ENCODE assay signal across 2 cellular contexts in genomic region chr1:161089251-161089924, GRCh38.
TF ChIP-seq lines count a peak whose summit lies in the region.

NECTIN4 (minus strand) TSS chr1:161089558; CDS start chr1:161089296, 262 bp downstream.

TF ChIP-seq in A549, 52 proteins besides CTCF, POLR2A, EP300 and RAD21:
- no peak for TF ChIP-seq JUN (IDR thresholded peaks at IDR 0.05)
- no peak for TF ChIP-seq TP53 (CRISPR knock-in tag; IDR thresholded peaks at IDR 0.05)
- no peak for TF ChIP-seq BHLHE40 (IDR thresholded peaks at IDR 0.05; ENCODE audit: low read depth, low read length)
- no peak for TF ChIP-seq KDM5A (IDR thresholded peaks at IDR 0.05)
- TF ChIP-seq HOXB5 (CRISPR knock-in tag; IDR thresholded peaks at IDR 0.05) = no peak
- no peak for TF ChIP-seq POLR2AphosphoS2 (conservative IDR thresholded peaks at IDR 0.05; ENCODE audit: low read length)
- TF ChIP-seq ZC3H11A (IDR thresholded peaks at IDR 0.05) = no peak
- no peak for TF ChIP-seq BCL3 (IDR thresholded peaks at IDR 0.05)
- no peak for TF ChIP-seq MAZ (IDR thresholded peaks at IDR 0.05; ENCODE audit: borderline replicate concordance, low read depth, low read length)
- TF ChIP-seq EHF (CRISPR knock-in tag; IDR thresholded peaks at IDR 0.05) = no peak
- TF ChIP-seq JUNB (IDR thresholded peaks at IDR 0.05) = no peak
- no peak for TF ChIP-seq NFE2L2 (conservative IDR thresholded peaks at IDR 0.05; ENCODE audit: low read length)
- TF ChIP-seq FOSL2 (IDR thresholded peaks at IDR 0.05) = no peak
- TF ChIP-seq FOSL2 (CRISPR knock-in tag; IDR thresholded peaks at IDR 0.05) = no peak
- no peak for TF ChIP-seq SMC3 (IDR thresholded peaks at IDR 0.05)
- no peak for TF ChIP-seq HOXA7 (CRISPR knock-in tag; IDR thresholded peaks at IDR 0.05)
- no peak for TF ChIP-seq REST (IDR thresholded peaks at IDR 0.05)
- no peak for TF ChIP-seq CEBPB (IDR thresholded peaks at IDR 0.05)
- no peak for TF ChIP-seq ZFP36 (IDR thresholded peaks at IDR 0.05; ENCODE audit: borderline replicate concordance, partially characterized antibody)
- no peak for TF ChIP-seq RARB (CRISPR knock-in tag; IDR thresholded peaks at IDR 0.05)
- TF ChIP-seq MYC (IDR thresholded peaks at IDR 0.05; ENCODE audit: borderline replicate concordance, low read length) = no peak
TF ChIP-seq in A549: peak in this region for 0.

TF ChIP-seq in H1, 55 proteins besides CTCF, POLR2A, EP300 and RAD21:
- TF ChIP-seq RXRA (IDR thresholded peaks at IDR 0.05; ENCODE audit: insufficient read depth, low read depth, low read length) (no peak), E2F6 (IDR thresholded peaks at IDR 0.05) (peak; percentile 18; the same call in 1 of the 2 replicates), MAX (IDR thresholded peaks at IDR 0.05) (0 out of 2 replicates have a peak, but pooled peaks have one; percentile 32), POU5F1 (IDR thresholded peaks at IDR 0.05; ENCODE audit: low read depth, low read length) (no peak), GABPA (IDR thresholded peaks at IDR 0.05; ENCODE audit: borderline replicate concordance, insufficient read depth, low read length) (no peak), ATF2 (IDR thresholded peaks at IDR 0.05; ENCODE audit: low read length) (no peak), NANOG (IDR thresholded peaks at IDR 0.05; ENCODE audit: insufficient read depth, low read depth, low read length, poor library complexity, severe bottlenecking) (no peak), ATF3 (IDR thresholded peaks at IDR 0.05; ENCODE audit: insufficient read depth, low read depth, low read length) (no peak), SP2 (IDR thresholded peaks at IDR 0.05; ENCODE audit: low read length) (no peak)
